Comparison of ENCODE assay signal across 24 cellular contexts in the genomic region with DNA sequence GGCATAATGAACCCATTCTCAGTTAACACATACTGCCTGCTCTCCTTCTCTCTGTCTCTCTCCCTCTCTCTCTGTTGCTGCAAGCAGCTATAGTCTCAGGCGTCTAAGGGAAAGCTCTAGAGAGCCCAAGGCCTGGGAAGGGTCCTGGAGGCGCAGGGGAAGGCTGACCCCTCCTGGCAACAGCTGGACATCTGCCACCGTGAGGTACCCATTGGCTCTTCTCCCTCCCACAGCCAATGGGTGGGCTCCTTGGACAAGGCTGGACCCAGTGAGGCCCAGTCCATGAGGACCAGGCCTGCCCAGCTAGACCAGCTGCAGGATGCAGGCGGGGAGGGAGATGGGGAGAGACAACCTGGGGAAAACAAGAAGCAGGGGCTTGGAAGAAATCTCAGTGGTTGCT.
A peak's percentile ranks its signal among the peaks of the same experiment; 100 is the strongest.
DNase-seq lines count a peak whose midpoint lies in the region; ATAC-seq, FAIRE-seq and TF ChIP-seq lines count a peak whose summit lies in the region.
"Had no signal": no experiment of that assay in that cellular context is flagged by ENCODE, and none has a peak within 500 bp of the region (broad histone marks: within the 10 kb centered on the region; RNA-seq: fewer than 3 reads in every experiment).

No MANE protein-coding gene starts in this region.

- no peak overlapping the region for H3K4ac ChIP-seq in mesendoderm (ENCODE audit: low read depth, low read length)

- peaks cover 5% of the 10 kb centered on the region for H3K4me1 Mint-ChIP-seq in T-helper 17 cell
- H3K4me1 Mint-ChIP-seq: activated B cell treated with CpG ODN at 0.5 μM for 24 hours; CD4-positive, alpha-beta memory T cell; naive thymus-derived CD4-positive, alpha-beta T cell had no signal

- H3K4me1 ChIP-seq in mesendoderm (ENCODE audit: control insufficient read depth, low read depth, low read length) (peaks cover 10% of the 10 kb centered on the region), tibial nerve (peaks cover 0 to 8% (median 3%) of the 10 kb centered on the region in 4 donors)
- H3K4me1 ChIP-seq: upper lobe of left lung had no signal

- no peak overlapping the region for H4K8ac ChIP-seq in mesendoderm (ENCODE audit: low read depth, low read length)

- H3K27ac Mint-ChIP-seq in T-helper 17 cell = no peak overlapping the region
- H3K27ac Mint-ChIP-seq: activated B cell treated with CpG ODN at 0.5 μM for 24 hours; activated CD4-positive, alpha-beta memory T cell treated with anti-CD3 and anti-CD28 coated beads for 36 hours; CD4-positive, alpha-beta memory T cell; dendritic cell treated with granulocyte-macrophage colony-stimulating factor and Interleukin-4, amounts not matched to agents 40 ng/mL and 50 ng/mL, for 4 days; naive thymus-derived CD4-positive, alpha-beta T cell; stimulated activated naive CD8-positive, alpha-beta T cell treated with anti-CD3 and anti-CD28 coated beads, Interleukin-15, Interleukin-2, amounts not matched to agents 100 ng/mL and 50 ng/mL, for 24 hours; T-helper 1 cell treated with Interleukin-12 subunit alpha and Interleukin-12 subunit beta and Interleukin-4 antibody, amounts not matched to agents 30 μg/mL and 1 μg/mL, for 36 hours had no signal

- H3K36me3 Mint-ChIP-seq in T-helper 17 cell (ENCODE audit: low read depth) = no peaks in the 10 kb centered on the region
- H3K36me3 Mint-ChIP-seq: activated CD4-positive, alpha-beta memory T cell treated with anti-CD3 and anti-CD28 coated beads for 36 hours; CD4-positive, alpha-beta memory T cell; naive thymus-derived CD4-positive, alpha-beta T cell had no signal

- H2BK5ac ChIP-seq in mesendoderm (ENCODE audit: low read length) = no peak overlapping the region

- no peak overlapping the region for H2BK15ac ChIP-seq in mesendoderm (replicated peaks; ENCODE audit: low read depth)

- H3K27me3 ChIP-seq in mesendoderm (ENCODE audit: insufficient read depth, low read length, poor library complexity) (no peaks in the 10 kb centered on the region), tibial nerve (no peaks in the 10 kb centered on the region)
- H3K27me3 ChIP-seq: upper lobe of left lung had no signal

- H3K4me3 ChIP-seq in mesendoderm (ENCODE audit: low read length) (no peak overlapping the region), tibial nerve (no peak overlapping the region)
- H3K4me3 ChIP-seq: upper lobe of left lung had no signal

- peaks cover 53% of the 10 kb centered on the region for H3K27me3 Mint-ChIP-seq in T-helper 17 cell
- H3K27me3 Mint-ChIP-seq: stimulated activated naive CD8-positive, alpha-beta T cell treated with anti-CD3 and anti-CD28 coated beads, Interleukin-15, Interleukin-2, amounts not matched to agents 100 ng/mL and 50 ng/mL, for 24 hours had no signal

- no peak for FAIRE-seq in D721Med (lab: Jason Lieb, UNC)

- no peak overlapping the region for H2AK5ac ChIP-seq in mesendoderm (ENCODE audit: low read length)

- no peak overlapping the region for H3K23ac ChIP-seq in mesendoderm (ENCODE audit: low read length)

- H4K5ac ChIP-seq in mesendoderm (ENCODE audit: low read length) = no peak overlapping the region

- H3K9me3 ChIP-seq in T-helper 17 cell (ENCODE audit: control insufficient read depth, low read length, poor library complexity, severe bottlenecking) (no peaks in the 10 kb centered on the region), tibial nerve (no peaks in the 10 kb centered on the region)
- H3K9me3 ChIP-seq: upper lobe of left lung had no signal

- no peak for ATAC-seq in T-helper 17 cell
- ATAC-seq: naive thymus-derived CD4-positive, alpha-beta T cell had no signal

- DNase-seq in D721Med (ENCODE audit: insufficient read length, low spot score) = no peak
- peak; percentile 73 for DNase-seq in NCI-H1092 (lab: John Stamatoyannopoulos, UW)
- DNase-seq in dermis blood vessel endothelial cell = peak; percentile 33
- peak; percentile 79 for DNase-seq in mesendoderm
- no peak for DNase-seq in activated naive CD4-positive, alpha-beta T cell treated with anti-CD3 and anti-CD28 coated beads, Interleukin-2, amount 50 U/mL, for 16 hours
- no peak for DNase-seq in UCSD-AML1 (lab: John Stamatoyannopoulos, UW; ENCODE audit: unreplicated experiment)
- no peak for DNase-seq in T-helper 17 cell
- DNase-seq in tibial nerve (ENCODE audit: low spot score in 2 of 2) = no peak
- DNase-seq: activated B cell treated with CpG ODN at 0.5 μM for 24 hours; activated CD4-positive, alpha-beta memory T cell treated with anti-CD3 and anti-CD28 coated beads for 36 hours; CD4-positive, alpha-beta memory T cell; GOT3; KG1; kidney glomerular epithelial cell; mesenchymal stem cell; naive thymus-derived CD4-positive, alpha-beta T cell; NCI-H2081 treated with DMSO at 0.1 percent for 48 hours; NCI-H524 treated with DMSO at 0.1 percent for 48 hours; stimulated activated CD4-positive, alpha-beta T cell treated with anti-CD3 and anti-CD28 coated beads, Interleukin-2, amount 100 ng/mL, for 48 hours had no signal

- no peak overlapping the region for H3K56ac ChIP-seq in mesendoderm (ENCODE audit: low read length)

- H3K18ac ChIP-seq in mesendoderm (ENCODE audit: low read length) = no peak overlapping the region

- no peak overlapping the region for H3K4me2 ChIP-seq in mesendoderm (ENCODE audit: low read length)

- TF ChIP-seq EP300 in tibial nerve (IDR thresholded peaks at IDR 0.05) = no peak

- no peak for TF ChIP-seq POLR2A in tibial nerve (IDR thresholded peaks at IDR 0.05)

- no peak overlapping the region for H3K27ac ChIP-seq in mesendoderm (ENCODE audit: low read depth, low read length)
- no peak overlapping the region for H3K27ac ChIP-seq in tibial nerve
- H3K27ac ChIP-seq: parathyroid adenoma, upper lobe of left lung had no signal

- H3K36me3 ChIP-seq in mesendoderm (ENCODE audit: control insufficient read depth, insufficient read depth, low read length) (no peaks in the 10 kb centered on the region), tibial nerve (no peaks in the 10 kb centered on the region)
- H3K36me3 ChIP-seq: upper lobe of left lung had no signal

- peak; percentile 10 for TF ChIP-seq CTCF in D721Med (IDR thresholded peaks at IDR 0.05; ENCODE audit: insufficient read depth, missing control alignments)
- no peak for TF ChIP-seq CTCF in tibial nerve (IDR thresholded peaks at IDR 0.05)

- no peaks in the 10 kb centered on the region for H3K79me1 ChIP-seq in mesendoderm (ENCODE audit: low read length)

- WGBS in mesendoderm (ENCODE audit: extremely low coverage, insufficient coverage, low lambda C conversion rate) = no CpG with 5 or more reads among the region's 4 CpGs
- whole genome bisulfite sequencing in tibial nerve, 2 donors = 49 to 59% methylated on average over 4 of the region's 4 CpGs

- no peak overlapping the region for H3K4me3 Mint-ChIP-seq in T-helper 17 cell
- H3K4me3 Mint-ChIP-seq: activated B cell treated with CpG ODN at 0.5 μM for 24 hours; activated CD4-positive, alpha-beta memory T cell treated with anti-CD3 and anti-CD28 coated beads for 36 hours; CD4-positive, alpha-beta memory T cell; dendritic cell treated with granulocyte-macrophage colony-stimulating factor and Interleukin-4, amounts not matched to agents 40 ng/mL and 50 ng/mL, for 4 days; naive thymus-derived CD4-positive, alpha-beta T cell; stimulated activated naive CD8-positive, alpha-beta T cell treated with anti-CD3 and anti-CD28 coated beads, Interleukin-15, Interleukin-2, amounts not matched to agents 100 ng/mL and 50 ng/mL, for 24 hours; T-helper 1 cell treated with Interleukin-12 subunit alpha and Interleukin-12 subunit beta and Interleukin-4 antibody, amounts not matched to agents 30 μg/mL and 1 μg/mL, for 36 hours had no signal

- no peaks in the 10 kb centered on the region for H3K79me2 ChIP-seq in mesendoderm (ENCODE audit: control insufficient read depth, insufficient read depth, low read length)
- H3K79me2 ChIP-seq: parathyroid adenoma had no signal

- no peak overlapping the region for H2BK120ac ChIP-seq in mesendoderm (ENCODE audit: low read depth, low read length)

- no peak overlapping the region for H3K9ac ChIP-seq in mesendoderm (ENCODE audit: low read length)
- H3K9ac ChIP-seq: parathyroid adenoma had no signal

Comparison
In these comparisons a context has a peak if more than half of its experiments do, and no peak if none do; other contexts are left out.
1. DNase-seq: peak in NCI-H1092 (single experiment), dermis blood vessel endothelial cell (single experiment) and mesendoderm (single experiment); none in D721Med (single experiment), activated naive CD4-positive, alpha-beta T cell treated with anti-CD3 and anti-CD28 coated beads, Interleukin-2, amount 50 U/mL, for 16 hours (single experiment), UCSD-AML1 (single experiment), T-helper 17 cell (0 of 3) and tibial nerve (0 of 2).